In genomic region chr17:43791589-43791988, GRCh38 we compare ENCODE assay signal across 8 cellular contexts. TPM values are rescaled to one million over a fixed set of nuclear protein-coding genes. Genes with fewer than 3 reads are reported as not detected.
A peak's percentile ranks its signal among the peaks of the same experiment; 100 is the strongest.
DNase-seq lines count a peak whose midpoint lies in the region; ATAC-seq and TF ChIP-seq lines count a peak whose summit lies in the region.

No MANE protein-coding gene starts in this region.

- peak; percentile 86 for DNase-seq in A172 (ENCODE audit: low spot score)
- DNase-seq in H7 = peak; percentile 61
- DNase-seq in fibroblast of gingiva (ENCODE audit: low read depth) = peak; percentile 65
- DNase-seq in NCI-H1436 treated with DMSO at 0.1 percent for 48 hours (lab: John Stamatoyannopoulos, UW) = no peak
- no peak for DNase-seq in KG1 (lab: John Stamatoyannopoulos, UW)

- H3K4me1 ChIP-seq in OCI-LY3 (ENCODE audit: low read length) = 0 out of 2 replicates have a peak, but pooled peaks cover 5% of the 10 kb centered on the region

- ATAC-seq in HG03469 (IDR thresholded peaks at IDR 0.05; ENCODE audit: unreplicated experiment) (no peak), GM19397 (IDR thresholded peaks at IDR 0.05; ENCODE audit: unreplicated experiment) (no peak)

- no peaks in the 10 kb centered on the region for H4K20me1 ChIP-seq in OCI-LY3 (ENCODE audit: insufficient read depth, low read length)

- H3K4me2 ChIP-seq in OCI-LY3 (ENCODE audit: low read length) = peak overlapping the region; percentile 31

- H3K79me2 ChIP-seq in OCI-LY3 (ENCODE audit: low read length) = no peaks in the 10 kb centered on the region

- H3K27me3 ChIP-seq in H7 (ENCODE audit: control insufficient read depth, insufficient read depth, low read length) = no peaks in the 10 kb centered on the region
- H3K27me3 ChIP-seq in OCI-LY3 (ENCODE audit: low read depth, low read length) = peaks cover 9% of the 10 kb centered on the region; the same call in 1 of the 2 replicates

- H3K9ac ChIP-seq in OCI-LY3 (ENCODE audit: low read length) = no peak overlapping the region

- H3K4me3 ChIP-seq in H7 (ENCODE audit: insufficient read depth, low read depth, low read length) (no peak overlapping the region), OCI-LY3 (ENCODE audit: low read length) (peak overlapping the region; percentile 42)

- H3K36me3 ChIP-seq in H7 (replicated peaks; ENCODE audit: control insufficient read depth, insufficient read depth, low read length) (no peaks in the 10 kb centered on the region), OCI-LY3 (replicated peaks; ENCODE audit: low read depth, low read length) (no peaks in the 10 kb centered on the region)

- no peak for TF ChIP-seq CTCF in OCI-LY3 (IDR thresholded peaks at IDR 0.05; ENCODE audit: low read depth, low read length)

- no peak overlapping the region for H3K27ac ChIP-seq in OCI-LY3 (ENCODE audit: low read length)

- no peaks in the 10 kb centered on the region for H3K9me3 ChIP-seq in OCI-LY3 (ENCODE audit: insufficient read depth, low read length)

- H2AFZ ChIP-seq in OCI-LY3 (ENCODE audit: low read depth, low read length) = peak overlapping the region; percentile 63

RNA-seq across cellular contexts. Expression of gene CFAP97D1, which starts 11.4 kb away (rescaled TPM):
- total RNA-seq in A172 (2014; rRNA removed; shearing (Covaris generic)) = 0.24 TPM in 1 of 2 replicates, not detected in the other
- total RNA-seq in H7 (2014; rRNA removed; shearing (Covaris generic)) = 0.21 and 0.37 TPM in 2 replicates

RNA-seq across cellular contexts. Expression of gene DUSP3, which starts 12.8 kb away (rescaled TPM):
- 74.8 and 84.6 TPM in 2 replicates for total RNA-seq in A172 (2014; rRNA removed; shearing (Covaris generic))
- 30.4 and 35.5 TPM in 2 replicates for total RNA-seq in H7 (2014; rRNA removed; shearing (Covaris generic))

RNA-seq across cellular contexts. Expression of gene SOST, which starts 33.0 kb away (rescaled TPM):
- 0.07 and 0.24 TPM in 2 replicates for total RNA-seq in A172 (2014; rRNA removed; shearing (Covaris generic))
- not detected in 2 replicates for total RNA-seq in H7 (2014; rRNA removed; shearing (Covaris generic))

RNA-seq across cellular contexts. Expression of gene MPP3, which starts 41.4 kb away (rescaled TPM):
- 11.6 and 19.1 TPM in 2 replicates for total RNA-seq in A172 (2014; rRNA removed; shearing (Covaris generic))
- 7.7 and 8.3 TPM in 2 replicates for total RNA-seq in H7 (2014; rRNA removed; shearing (Covaris generic))

RNA-seq across cellular contexts. Expression of gene CD300LG, which starts 55.4 kb away (rescaled TPM):
- not detected in 2 replicates for total RNA-seq in A172 (2014; rRNA removed; shearing (Covaris generic))
- not detected in 2 replicates for total RNA-seq in H7 (2014; rRNA removed; shearing (Covaris generic))

Comparison
In these comparisons a context has a peak if more than half of its experiments do, and no peak if none do; other contexts are left out.
1. DNase-seq: peak in A172 (single experiment), H7 (single experiment) and fibroblast of gingiva (single experiment); none in NCI-H1436 treated with DMSO at 0.1 percent for 48 hours (single experiment) and KG1 (single experiment).